ENCODE assay signal across 1 cellular context in the genomic region with DNA sequence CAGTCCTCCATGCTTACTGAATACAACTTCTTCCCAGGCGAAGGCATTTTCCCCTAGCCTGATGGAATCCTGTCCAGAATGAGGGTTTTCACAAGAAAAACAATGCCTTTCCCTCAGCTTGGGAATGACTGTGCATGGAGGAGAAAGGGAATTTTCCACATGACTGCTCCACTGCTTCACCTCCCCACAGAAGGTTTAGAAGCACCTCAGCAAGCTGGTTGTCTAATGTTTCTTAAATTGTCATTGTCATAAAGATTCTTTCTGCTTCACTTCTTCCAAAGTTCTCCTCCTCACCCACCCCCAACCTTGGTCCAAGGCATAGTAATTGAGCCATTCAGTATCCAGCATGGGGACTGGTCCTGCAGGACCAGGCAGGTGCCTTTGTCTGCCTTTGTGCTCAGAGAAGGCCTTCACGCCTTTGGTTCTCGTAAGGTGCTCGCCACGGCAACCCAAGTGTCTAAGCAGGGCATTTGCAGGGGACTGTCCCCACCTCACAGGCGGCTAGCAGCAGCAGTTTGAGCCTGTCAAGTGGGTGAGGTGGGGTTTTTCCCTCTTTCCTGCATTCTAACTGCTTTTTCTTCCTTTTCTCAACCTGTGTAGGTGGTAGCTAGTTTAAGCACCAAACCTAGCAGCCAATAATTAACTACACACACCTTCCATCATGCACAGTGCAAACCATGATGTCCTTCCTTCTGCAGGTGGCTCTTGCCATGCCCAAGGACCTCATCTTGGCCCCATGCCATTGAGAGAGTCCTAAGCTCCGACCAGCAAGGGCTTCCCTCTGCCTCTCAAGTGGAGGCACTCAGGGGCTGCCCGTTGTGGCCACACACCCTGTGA.
TF ChIP-seq lines count a peak whose summit lies in the region.

No MANE protein-coding gene starts in this region.

TF ChIP-seq in WTC11, 78 proteins besides CTCF, POLR2A, EP300 and RAD21 (continued from another document):
- TF ChIP-seq, protein P1, sequence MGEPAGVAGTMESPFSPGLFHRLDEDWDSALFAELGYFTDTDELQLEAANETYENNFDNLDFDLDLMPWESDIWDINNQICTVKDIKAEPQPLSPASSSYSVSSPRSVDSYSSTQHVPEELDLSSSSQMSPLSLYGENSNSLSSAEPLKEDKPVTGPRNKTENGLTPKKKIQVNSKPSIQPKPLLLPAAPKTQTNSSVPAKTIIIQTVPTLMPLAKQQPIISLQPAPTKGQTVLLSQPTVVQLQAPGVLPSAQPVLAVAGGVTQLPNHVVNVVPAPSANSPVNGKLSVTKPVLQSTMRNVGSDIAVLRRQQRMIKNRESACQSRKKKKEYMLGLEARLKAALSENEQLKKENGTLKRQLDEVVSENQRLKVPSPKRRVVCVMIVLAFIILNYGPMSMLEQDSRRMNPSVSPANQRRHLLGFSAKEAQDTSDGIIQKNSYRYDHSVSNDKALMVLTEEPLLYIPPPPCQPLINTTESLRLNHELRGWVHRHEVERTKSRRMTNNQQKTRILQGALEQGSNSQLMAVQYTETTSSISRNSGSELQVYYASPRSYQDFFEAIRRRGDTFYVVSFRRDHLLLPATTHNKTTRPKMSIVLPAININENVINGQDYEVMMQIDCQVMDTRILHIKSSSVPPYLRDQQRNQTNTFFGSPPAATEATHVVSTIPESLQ (CRISPR knock-in tag; IDR thresholded peaks at IDR 0.05): no peak
- TF ChIP-seq ZNF396 (CRISPR knock-in tag; IDR thresholded peaks at IDR 0.05; ENCODE audit: borderline replicate concordance) (no peak), NFYB (CRISPR knock-in tag; conservative IDR thresholded peaks at IDR 0.05; ENCODE audit: low read depth) (no peak), RELA (CRISPR knock-in tag; IDR thresholded peaks at IDR 0.05; ENCODE audit: borderline replicate concordance) (no peak), ZNF423 (CRISPR knock-in tag; IDR thresholded peaks at IDR 0.05) (no peak), JUN (CRISPR knock-in tag; IDR thresholded peaks at IDR 0.05) (no peak), ZNF317 (CRISPR knock-in tag; IDR thresholded peaks at IDR 0.05; ENCODE audit: borderline replicate concordance, low read depth) (no peak), GRHL2 (CRISPR knock-in tag; IDR thresholded peaks at IDR 0.05; ENCODE audit: insufficient replicate concordance, severe bottlenecking) (no peak)
- TF ChIP-seq, protein P2, sequence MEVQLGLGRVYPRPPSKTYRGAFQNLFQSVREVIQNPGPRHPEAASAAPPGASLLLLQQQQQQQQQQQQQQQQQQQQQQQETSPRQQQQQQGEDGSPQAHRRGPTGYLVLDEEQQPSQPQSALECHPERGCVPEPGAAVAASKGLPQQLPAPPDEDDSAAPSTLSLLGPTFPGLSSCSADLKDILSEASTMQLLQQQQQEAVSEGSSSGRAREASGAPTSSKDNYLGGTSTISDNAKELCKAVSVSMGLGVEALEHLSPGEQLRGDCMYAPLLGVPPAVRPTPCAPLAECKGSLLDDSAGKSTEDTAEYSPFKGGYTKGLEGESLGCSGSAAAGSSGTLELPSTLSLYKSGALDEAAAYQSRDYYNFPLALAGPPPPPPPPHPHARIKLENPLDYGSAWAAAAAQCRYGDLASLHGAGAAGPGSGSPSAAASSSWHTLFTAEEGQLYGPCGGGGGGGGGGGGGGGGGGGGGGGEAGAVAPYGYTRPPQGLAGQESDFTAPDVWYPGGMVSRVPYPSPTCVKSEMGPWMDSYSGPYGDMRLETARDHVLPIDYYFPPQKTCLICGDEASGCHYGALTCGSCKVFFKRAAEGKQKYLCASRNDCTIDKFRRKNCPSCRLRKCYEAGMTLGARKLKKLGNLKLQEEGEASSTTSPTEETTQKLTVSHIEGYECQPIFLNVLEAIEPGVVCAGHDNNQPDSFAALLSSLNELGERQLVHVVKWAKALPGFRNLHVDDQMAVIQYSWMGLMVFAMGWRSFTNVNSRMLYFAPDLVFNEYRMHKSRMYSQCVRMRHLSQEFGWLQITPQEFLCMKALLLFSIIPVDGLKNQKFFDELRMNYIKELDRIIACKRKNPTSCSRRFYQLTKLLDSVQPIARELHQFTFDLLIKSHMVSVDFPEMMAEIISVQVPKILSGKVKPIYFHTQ (CRISPR knock-in tag; IDR thresholded peaks at IDR 0.05): no peak
